8 cellular contexts compared by ENCODE assay signal in the genomic region with DNA sequence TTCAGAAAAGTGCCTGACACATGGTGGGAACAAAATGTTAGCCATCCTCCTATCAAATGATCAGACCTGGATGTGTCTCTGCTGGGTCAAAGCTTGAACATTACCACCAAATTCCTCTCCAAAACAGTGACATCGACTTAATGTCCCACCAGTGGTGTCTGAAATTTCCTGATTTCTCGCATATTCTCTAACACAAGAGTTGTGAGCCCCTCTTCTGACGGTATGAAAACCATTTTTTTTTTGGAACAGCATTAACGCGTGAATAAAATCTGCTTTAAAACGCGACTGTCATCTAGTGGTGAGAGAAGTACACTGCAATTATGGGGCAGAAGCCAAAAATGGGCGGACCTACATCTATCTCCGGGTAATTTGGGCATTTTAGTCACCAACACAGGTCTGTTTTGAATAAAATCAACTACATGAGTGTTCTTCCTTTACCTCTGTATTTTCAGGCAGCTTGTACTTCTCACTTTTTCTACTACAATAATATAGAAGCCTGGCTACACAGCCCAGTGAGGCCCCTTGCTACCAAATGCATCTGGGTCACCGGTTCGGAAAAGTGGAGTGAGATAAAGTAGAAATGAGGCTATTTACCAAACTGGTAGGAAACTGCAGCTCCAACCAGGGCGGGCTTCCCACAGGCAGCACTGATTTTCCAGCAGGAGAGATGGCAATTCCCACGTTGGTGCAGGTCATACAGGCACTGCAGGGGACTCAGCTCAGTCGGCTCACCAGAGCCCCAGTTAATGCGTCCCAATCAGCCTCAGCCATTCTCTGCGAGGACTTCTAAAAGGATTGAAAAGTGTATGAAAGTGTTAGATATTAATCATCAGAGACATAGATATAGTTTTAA. TPM values are rescaled to one million over a fixed set of nuclear protein-coding genes. Genes with fewer than 3 reads are reported as not detected.
DNase-seq lines count a peak whose midpoint lies in the region; ATAC-seq, FAIRE-seq and TF ChIP-seq lines count a peak whose summit lies in the region.

No MANE protein-coding gene starts in this region.

- peak; percentile 90 to 92 for TF ChIP-seq RAD21 in A549 (conservative IDR thresholded peaks at IDR 0.05 in 1 of 2, IDR thresholded peaks at IDR 0.05 in 1 of 2)

- H3K4me3 ChIP-seq in A549 (no peak overlapping the region), kidney (ENCODE audit: low read length in 2 of 2) (peak overlapping the region; percentile 3 to 4)

- peaks cover 9% of the 10 kb centered on the region for H3K4me1 Mint-ChIP-seq in brain

- peak; percentile 98 for TF ChIP-seq CTCF in A549 (IDR thresholded peaks at IDR 0.05)
- TF ChIP-seq CTCF in GM10248 (IDR thresholded peaks at IDR 0.05; ENCODE audit: control extremely low read depth, extremely low read depth, low read depth, missing control alignments), result peak; percentile 91
- peak; percentile 90 to 92 for TF ChIP-seq CTCF in brain (conservative IDR thresholded peaks at IDR 0.05)
- peak; percentile 99 for TF ChIP-seq CTCF in kidney (IDR thresholded peaks at IDR 0.05; ENCODE audit: borderline replicate concordance, extremely low read depth, insufficient read depth)

- H3K27ac ChIP-seq in A549 (no peak overlapping the region), kidney (ENCODE audit: low read depth in 2 of 2, low read length in 2 of 2) (no peak overlapping the region)

- peak; percentile 58 to 66 for DNase-seq in A549 (ENCODE audit: low read depth in 1 of 2, low spot score in 1 of 2)
- DNase-seq in GM10248 (ENCODE audit: extremely low spot score), result peak; percentile 58
- DNase-seq in LHCN-M2 (ENCODE audit: low read depth), result peak; percentile 59
- peak; percentile 29 to 52 for DNase-seq in SHP77 (lab: John Stamatoyannopoulos, UW)
- no peak for DNase-seq in kidney
- DNase-seq in stimulated activated CD4-positive, alpha-beta T cell treated with anti-CD3 and anti-CD28 coated beads, Interleukin-2, amount 100 ng/mL, for 48 hours, result peak; percentile 22 to 35

- H3K9me3 ChIP-seq in A549 (no peaks in the 10 kb centered on the region), kidney (ENCODE audit: control insufficient read depth in 1 of 2, low read length in 2 of 2) (no peaks in the 10 kb centered on the region)

- H3K4me1 ChIP-seq in A549, result peaks cover 4% of the 10 kb centered on the region; the same call in 2 of the 3 replicates
- peaks cover 2 to 12% of the 10 kb centered on the region in 2 donors for H3K4me1 ChIP-seq in kidney (ENCODE audit: control insufficient read depth in 1 of 2, insufficient read depth in 1 of 2, low read depth in 1 of 2, low read length in 2 of 2)

- 19% methylated on average over 16 of the region's 16 CpGs for WGBS in A549 (ENCODE audit: missing lambda C conversion rate)

- peak overlapping the region; percentile 3 to 24 (median 11) for H3K4me3 Mint-ChIP-seq in brain

- no peak for TF ChIP-seq EP300 in A549 (IDR thresholded peaks at IDR 0.05)

- H3K9me3 Mint-ChIP-seq in brain, result no peaks in the 10 kb centered on the region

- ATAC-seq in A549 (peak; percentile 64 to 81), HG03196 (IDR thresholded peaks at IDR 0.05; ENCODE audit: unreplicated experiment) (no peak)

- H3K9ac ChIP-seq in kidney (ENCODE audit: low read length in 2 of 2), result peak overlapping the region; percentile 34 to 54

- peak overlapping the region; percentile 41 for H3K4me2 ChIP-seq in A549

- no peak for TF ChIP-seq POLR2A in A549 (IDR thresholded peaks at IDR 0.05; ENCODE audit: low read length)

- POLR2A ChIA-PET in A549 (lab: Yijun Ruan, JAX), result no interaction called here
- POLR2A ChIA-PET in GM10248 (lab: Yijun Ruan, JAX), result interaction anchor here (1.2 kb wide), 1 partner anchor 315 kb away, joined by 4 read pairs; no protein-coding TSS in a partner anchor

- CTCF ChIA-PET in A549 (lab: Yijun Ruan, JAX), result interaction anchor here (0.6 to 5.1 kb wide), 58 partner anchors 8 to 1192 kb away, joined by 3 to 36 read pairs (median 4); partner anchors contain the start of gene RRBP1
- CTCF ChIA-PET in GM10248 (lab: Yijun Ruan, JAX), result interaction anchor here (0.7 to 2.8 kb wide), 28 partner anchors 9 to 491 kb away, joined by 3 to 21 read pairs (median 5); partner anchors contain the start of gene RRBP1

- H3K36me3 ChIP-seq in kidney (ENCODE audit: control insufficient read depth in 1 of 2, insufficient read depth in 2 of 2, low read length in 2 of 2), result no peaks in the 10 kb centered on the region

- peak overlapping the region in 4 of 5 experiments; percentile 2 to 40 (median 11) for H3K27ac Mint-ChIP-seq in brain

- FAIRE-seq in A549 (lab: Jason Lieb, UNC), result peak; percentile 94
- no peak for FAIRE-seq in kidney (lab: Jason Lieb, UNC)

- H3K27me3 Mint-ChIP-seq in brain, result no peaks in the 10 kb centered on the region

- intact Hi-C loops in kidney (cut with DNase I), result no loop called here

- H3K36me3 Mint-ChIP-seq in brain, result no peaks in the 10 kb centered on the region

TF ChIP-seq in A549, 52 proteins besides CTCF, POLR2A, EP300 and RAD21:
- peak; percentile 82 for TF ChIP-seq SMC3 (IDR thresholded peaks at IDR 0.05)
- no peak for TF ChIP-seq ESRRA (IDR thresholded peaks at IDR 0.05; ENCODE audit: borderline replicate concordance, low read length)
- no peak for TF ChIP-seq ZNF302 (CRISPR knock-in tag; IDR thresholded peaks at IDR 0.05)

RNA-seq across cellular contexts. Expression of gene MGME1, which starts 27.4 kb away (rescaled TPM):
- polyA plus RNA-seq in A549 (2011; rRNA removed) (41.8 and 47.9 TPM in 2 replicates), A549 (2017; fragmentation: RNase III; extraction: RNeasy Plus Mini Kit Qiagen cat#74134 plus additional on column Dnase treatment) (46.6 to 49.7 TPM (median 46.9 TPM) in 3 replicates), brain (ENCODE audit: insufficient read depth, low read depth, low replicate concordance) (13.5 TPM), kidney (ENCODE audit: insufficient read depth, low read depth, low replicate concordance) (16.7 TPM)
- polyA plus RNA-seq in A549 (2012; cell fraction: cytosol; rRNA removed), result 13.0 and 14.1 TPM in 2 replicates
- 14.4 and 21.3 TPM in 2 replicates for polyA plus RNA-seq in A549 (2012; cell fraction: nucleus; rRNA removed)
- 26.2 and 26.5 TPM in 2 replicates for polyA minus RNA-seq in A549 (2011; rRNA and poly(A)+ RNA removed)
- total RNA-seq in LHCN-M2 (2014; rRNA removed) (29.3 and 42.6 TPM in 2 replicates), kidney (15.5 TPM)
- polyA plus RNA-seq in LHCN-M2 (2012), result 16.3 TPM

RNA-seq across cellular contexts. Expression of gene SNX5, which starts 27.6 kb away (rescaled TPM):
- polyA plus RNA-seq in A549 (2011; rRNA removed), result 275 and 342 TPM in 2 replicates
- 210 and 229 TPM in 2 replicates for polyA plus RNA-seq in A549 (2012; cell fraction: cytosol; rRNA removed)
- 367 and 371 TPM in 2 replicates for polyA plus RNA-seq in A549 (2012; cell fraction: nucleus; rRNA removed)
- 225 to 250 TPM (median 240 TPM) in 3 replicates for polyA plus RNA-seq in A549 (2017; fragmentation: RNase III; extraction: RNeasy Plus Mini Kit Qiagen cat#74134 plus additional on column Dnase treatment)
- 132 and 152 TPM in 2 replicates for polyA minus RNA-seq in A549 (2011; rRNA and poly(A)+ RNA removed)
- 116 and 132 TPM in 2 replicates for total RNA-seq in LHCN-M2 (2014; rRNA removed)
- 57.3 TPM for polyA plus RNA-seq in LHCN-M2 (2012)
- 39.1 TPM for polyA plus RNA-seq in brain (ENCODE audit: insufficient read depth, low read depth, low replicate concordance)
- 94.9 TPM for total RNA-seq in kidney
- 133 TPM for polyA plus RNA-seq in kidney (ENCODE audit: insufficient read depth, low read depth, low replicate concordance)
